23 cellular contexts compared by ENCODE assay signal in genomic region chr18:44685296-44685695, GRCh38.
"Had no signal": no experiment of that assay in that cellular context is flagged by ENCODE, and none has a peak within 500 bp of the region (broad histone marks: within the 10 kb centered on the region; RNA-seq: fewer than 3 reads in every experiment).

No MANE protein-coding gene starts in this region.

- H3K36me3 ChIP-seq: breast epithelium, esophagus squamous epithelium, left ventricle myocardium inferior, ovary, transverse colon had no signal

- H3K4me1 ChIP-seq: breast epithelium had no signal

- H3K9me3 ChIP-seq: breast epithelium, esophagus squamous epithelium, left ventricle myocardium inferior, ovary, transverse colon had no signal

- H3K27ac ChIP-seq: left ventricle myocardium inferior, ovary had no signal

- H3K4me2 ChIP-seq: smooth muscle cell had no signal

- H3K27me3 ChIP-seq: breast epithelium, ovary, transverse colon had no signal

- DNase-seq: activated B cell treated with CpG ODN at 0.5 μM for 24 hours; activated CD4-positive, alpha-beta T cell treated with anti-CD3 and anti-CD28 coated beads, Interleukin-2, amount 50 U/mL, for 1 hour; activated CD8-positive, alpha-beta T cell treated with anti-CD3 and anti-CD28 coated beads for 36 hours; activated gamma-delta T cell treated with Interleukin-2 at 50 U/mL for 16 hours; activated naive CD4-positive, alpha-beta T cell treated with anti-CD3 and anti-CD28 coated beads, Interleukin-2, amount 50 U/mL, for 16 hours; activated T-cell treated with anti-CD3 and anti-CD28 coated beads, Interleukin-2, amount 50 U/mL, for 4 hours; amniotic stem cell; central memory CD4-positive, alpha-beta T cell; esophagus squamous epithelium; foreskin melanocyte; islet precursor cell; left ventricle myocardium inferior; ovary; stimulated activated CD4-positive, alpha-beta T cell treated with anti-CD3 and anti-CD28 coated beads, Interleukin-15, amount 100 ng/mL, for 24 hours; stimulated activated CD4-positive, alpha-beta T cell treated with anti-CD3 and anti-CD28 coated beads, Interleukin-2, amount 100 ng/mL, for 24 hours; stimulated activated naive CD4-positive, alpha-beta T cell; T-helper 2 cell; transverse colon had no signal

- H3K4me3 ChIP-seq: breast epithelium, esophagus squamous epithelium, left ventricle myocardium inferior, lung, ovary, smooth muscle cell, transverse colon had no signal

- ATAC-seq: activated CD8-positive, alpha-beta T cell treated with anti-CD3 and anti-CD28 coated beads for 36 hours; activated T-cell treated with anti-CD3 and anti-CD28 coated beads, Interleukin-2, amount 50 U/mL, for 4 hours; activated T-helper 17 cell treated with anti-CD3 and anti-CD28 coated beads, Interleukin-2, amount 50 U/mL, for 72 hours had no signal

- FAIRE-seq: astrocyte had no signal
